Comparison of ENCODE assay signal across 9 cellular contexts in genomic region chr12:15276088-15276698, GRCh38. TPM values are rescaled to one million over a fixed set of nuclear protein-coding genes. Genes with fewer than 3 reads are reported as not detected.
DNase-seq lines count a peak whose midpoint lies in the region; ATAC-seq and TF ChIP-seq lines count a peak whose summit lies in the region.
"Had no signal": no experiment of that assay in that cellular context is flagged by ENCODE, and none has a peak within 500 bp of the region (broad histone marks: within the 10 kb centered on the region; RNA-seq: fewer than 3 reads in every experiment).

No MANE protein-coding gene starts in this region.

- ATAC-seq in HG03469 (IDR thresholded peaks at IDR 0.05; ENCODE audit: unreplicated experiment) = no peak

- DNase-seq in D341Med (ENCODE audit: low spot score) (peak; percentile 68), HFFc6 (peak; percentile 48), RPMI7951 (ENCODE audit: low read depth) (peak; percentile 49), fibroblast of pulmonary artery (ENCODE audit: low read depth) (peak; percentile 68), pons (ENCODE audit: low spot score) (peak; percentile 53), activated gamma-delta T cell (lab: John Stamatoyannopoulos, UW) (no peak), MV-4-11 (lab: John Stamatoyannopoulos, UW) (no peak)

- peak overlapping the region; percentile 57; the same call in 1 of the 2 replicates for H3K27ac Mint-ChIP-seq in HFFc6

- H3K36me3 Mint-ChIP-seq in HFFc6 (ENCODE audit: low read depth) = peaks cover 6% of the 10 kb centered on the region; the same call in 1 of the 2 replicates

- H3K4me1 Mint-ChIP-seq in HFFc6 (ENCODE audit: low read depth) = peaks cover 42% of the 10 kb centered on the region

- no peaks in the 10 kb centered on the region; the same call in 1 of the 2 replicates for H3K27me3 Mint-ChIP-seq in HFFc6 (ENCODE audit: insufficient read depth)

- H3K9me3 Mint-ChIP-seq in HFFc6 = no peaks in the 10 kb centered on the region

- TF ChIP-seq CTCF in HFFc6 (IDR thresholded peaks at IDR 0.05) = peak; percentile 94
- peak; percentile 63 for TF ChIP-seq CTCF in fibroblast of pulmonary artery (IDR thresholded peaks at IDR 0.05; ENCODE audit: low read length, missing control alignments)

- no peak overlapping the region for H3K4me3 Mint-ChIP-seq in HFFc6

- no peak overlapping the region for H3K4me3 ChIP-seq in fibroblast of pulmonary artery (replicated peaks; ENCODE audit: low read depth, low read length)

RNA-seq across cellular contexts. Expression of gene PTPRO, which starts 46.1 kb away (rescaled TPM):
- total RNA-seq in HFFc6 (2021; fragmentation: NEBNext Ultra II Directional; extraction: Animal tissue kit (Norgen Biotek cat#: 25700)) = under 1 TPM in 5 of 6 experiments, not detected in 1; 0.07 to 0.19 (median 0.09) TPM
- total RNA-seq in RPMI7951 (2014; rRNA removed; shearing (Covaris generic)) = 0.72 and 0.78 TPM in 2 replicates

RNA-seq across cellular contexts. Expression of gene RERG, which starts 55.0 kb away (rescaled TPM):
- total RNA-seq in HFFc6 (2021; fragmentation: NEBNext Ultra II Directional; extraction: Animal tissue kit (Norgen Biotek cat#: 25700)) = not detected
- 0.10 TPM in 1 of 2 replicates, not detected in the other for total RNA-seq in RPMI7951 (2014; rRNA removed; shearing (Covaris generic))
- total RNA-seq: T-helper 2 cell treated with Interferon-gamma antibody and Interleukin-4, amounts not matched to agents 100 ng/mL and 5 ng/mL, for 36 hours had no signal

Comparison
In these comparisons a context has a peak if more than half of its experiments do, and no peak if none do; other contexts are left out.
1. DNase-seq: peak in D341Med (single experiment), HFFc6 (single experiment), RPMI7951 (single experiment), fibroblast of pulmonary artery (single experiment) and pons (single experiment); none in activated gamma-delta T cell (single experiment) and MV-4-11 (single experiment).